1 cellular context compared by ENCODE assay signal in the genomic region with DNA sequence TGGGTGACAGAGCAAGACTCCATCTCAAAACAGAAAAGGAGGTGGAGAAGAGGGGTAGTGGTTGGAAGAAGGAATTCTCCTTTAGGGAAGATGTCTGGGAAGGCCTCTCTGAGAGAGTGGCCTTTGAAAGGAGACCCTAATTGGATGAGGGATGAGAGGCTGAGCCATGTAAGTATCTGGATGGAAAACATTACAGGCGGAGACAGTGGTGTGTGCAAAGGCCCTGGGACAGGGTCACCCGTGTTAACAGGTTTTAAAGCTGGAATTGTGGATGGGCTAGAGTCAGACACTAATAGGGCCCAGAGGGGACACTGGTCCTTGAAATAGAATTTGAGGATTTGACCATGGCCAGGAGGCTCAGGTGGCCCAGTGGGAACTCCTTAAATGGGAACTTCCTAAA.
TF ChIP-seq lines count a peak whose summit lies in the region.

No MANE protein-coding gene starts in this region.

TF ChIP-seq in IMR-90, 13 proteins besides CTCF, POLR2A, EP300 and RAD21 (continued from another document):
- TF ChIP-seq MAZ (IDR thresholded peaks at IDR 0.05; ENCODE audit: borderline replicate concordance, low read depth, low read length) (no peak), MAFK (IDR thresholded peaks at IDR 0.05; ENCODE audit: low read depth, low read length) (no peak), MXI1 (IDR thresholded peaks at IDR 0.05; ENCODE audit: borderline replicate concordance, low read depth, low read length) (no peak), BHLHE40 (IDR thresholded peaks at IDR 0.05; ENCODE audit: low read depth, low read length) (no peak), ELK1 (IDR thresholded peaks at IDR 0.05; ENCODE audit: borderline replicate concordance, low read depth, low read length) (no peak), NFE2L2 (IDR thresholded peaks at IDR 0.05; ENCODE audit: low read depth, low read length) (no peak), SMC3 (IDR thresholded peaks at IDR 0.05; ENCODE audit: low read depth, low read length) (no peak)
